Comparison of ENCODE assay signal across 21 cellular contexts in genomic region chr17:50501906-50502642, GRCh38. TPM values are rescaled to one million over a fixed set of nuclear protein-coding genes. Genes with fewer than 3 reads are reported as not detected.
"Had no signal": no experiment of that assay in that cellular context is flagged by ENCODE, and none has a peak within 500 bp of the region (broad histone marks: within the 10 kb centered on the region; RNA-seq: fewer than 3 reads in every experiment).

No MANE protein-coding gene starts in this region.

- H3K27me3 Mint-ChIP-seq: activated B cell treated with CpG ODN at 0.5 μM for 24 hours had no signal

- DNase-seq: activated B cell treated with CpG ODN at 0.5 μM for 24 hours; activated CD4-positive, alpha-beta T cell treated with anti-CD3 and anti-CD28 coated beads for 48 hours; mesendoderm; pancreas; SJCRH30; stimulated activated CD4-positive, alpha-beta T cell treated with anti-CD3 and anti-CD28 coated beads, Interleukin-4, amount 100 ng/mL, for 4 hours; stimulated activated CD8-positive, alpha-beta memory T cell treated with anti-CD3 and anti-CD28 coated beads, Interleukin-4, amount 100 ng/mL, for 48 hours; stimulated activated naive CD4-positive, alpha-beta T cell treated with Interleukin-2 at 50 U/mL for 16 hours; T-helper 2 cell; upper lobe of left lung had no signal

- H3K27ac ChIP-seq: ascending aorta, breast epithelium, gastroesophageal sphincter, pancreas, SJCRH30, skin epidermis, suprapubic skin, upper lobe of left lung had no signal

- H3K27ac Mint-ChIP-seq: activated B cell treated with CpG ODN at 0.5 μM for 24 hours had no signal

- H3K4me3 ChIP-seq: ascending aorta, breast epithelium, gastroesophageal sphincter, pancreas, SJCRH30, skin epidermis, suprapubic skin, upper lobe of left lung had no signal

- H3K4me1 Mint-ChIP-seq: activated B cell treated with CpG ODN at 0.5 μM for 24 hours had no signal

- H3K9me3 Mint-ChIP-seq: activated B cell treated with CpG ODN at 0.5 μM for 24 hours; activated T-helper 1 cell treated with anti-CD3 and anti-CD28 coated beads, Interleukin-12 subunit alpha, Interleukin-12 subunit beta, Interleukin-2, Interleukin-4 antibody, amounts not matched to agents 30 ng/mL and 10 ng/mL and 1 ng/mL, durations not matched to agents 14 hours and 24 hours and 36 hours had no signal

- H3K36me3 ChIP-seq: ascending aorta, breast epithelium, gastroesophageal sphincter, pancreas, SJCRH30, suprapubic skin, upper lobe of left lung had no signal

- H3K27me3 ChIP-seq: ascending aorta, breast epithelium, gastroesophageal sphincter, pancreas, SJCRH30, suprapubic skin, upper lobe of left lung had no signal

- H3K4me3 Mint-ChIP-seq: activated B cell treated with CpG ODN at 0.5 μM for 24 hours; activated T-helper 1 cell treated with anti-CD3 and anti-CD28 coated beads, Interleukin-12 subunit alpha, Interleukin-12 subunit beta, Interleukin-2, Interleukin-4 antibody, amounts not matched to agents 30 ng/mL and 10 ng/mL and 1 ng/mL, durations not matched to agents 14 hours and 24 hours and 36 hours had no signal

- ATAC-seq: gastroesophageal sphincter had no signal

- H3K9me3 ChIP-seq: ascending aorta, breast epithelium, gastroesophageal sphincter, pancreas, SJCRH30, suprapubic skin, upper lobe of left lung had no signal

- H3K4me1 ChIP-seq: ascending aorta, breast epithelium, gastroesophageal sphincter, pancreas, SJCRH30, upper lobe of left lung had no signal

RNA-seq across cellular contexts. Expression of gene MYCBPAP, which starts 6.2 kb away (rescaled TPM):
- total RNA-seq: SJCRH30 had no signal

RNA-seq across cellular contexts. Expression of gene EPN3, which starts 30.5 kb away (rescaled TPM):
- total RNA-seq: activated B cell treated with CpG ODN at 0.5 μM for 24 hours; activated CD8-positive, alpha-beta memory T cell treated with anti-CD3 and anti-CD28 coated beads for 36 hours; activated T-helper 1 cell treated with anti-CD3 and anti-CD28 coated beads, Interleukin-12 subunit alpha, Interleukin-12 subunit beta, Interleukin-2, Interleukin-4 antibody, amounts not matched to agents 30 ng/mL and 10 ng/mL and 1 ng/mL, durations not matched to agents 14 hours and 24 hours and 36 hours; SJCRH30 had no signal

RNA-seq across cellular contexts. Expression of gene CHAD, which starts 33.4 kb away (rescaled TPM):
- total RNA-seq: activated CD8-positive, alpha-beta memory T cell treated with anti-CD3 and anti-CD28 coated beads for 36 hours; activated T-helper 1 cell treated with anti-CD3 and anti-CD28 coated beads, Interleukin-12 subunit alpha, Interleukin-12 subunit beta, Interleukin-2, Interleukin-4 antibody, amounts not matched to agents 30 ng/mL and 10 ng/mL and 1 ng/mL, durations not matched to agents 14 hours and 24 hours and 36 hours; ascending aorta; cerebellum; dermis microvascular lymphatic vessel endothelial cell; epithelial cell of proximal tubule; gastroesophageal sphincter; kidney epithelial cell; SJCRH30 had no signal
